8 cellular contexts compared by ENCODE assay signal in the genomic region with DNA sequence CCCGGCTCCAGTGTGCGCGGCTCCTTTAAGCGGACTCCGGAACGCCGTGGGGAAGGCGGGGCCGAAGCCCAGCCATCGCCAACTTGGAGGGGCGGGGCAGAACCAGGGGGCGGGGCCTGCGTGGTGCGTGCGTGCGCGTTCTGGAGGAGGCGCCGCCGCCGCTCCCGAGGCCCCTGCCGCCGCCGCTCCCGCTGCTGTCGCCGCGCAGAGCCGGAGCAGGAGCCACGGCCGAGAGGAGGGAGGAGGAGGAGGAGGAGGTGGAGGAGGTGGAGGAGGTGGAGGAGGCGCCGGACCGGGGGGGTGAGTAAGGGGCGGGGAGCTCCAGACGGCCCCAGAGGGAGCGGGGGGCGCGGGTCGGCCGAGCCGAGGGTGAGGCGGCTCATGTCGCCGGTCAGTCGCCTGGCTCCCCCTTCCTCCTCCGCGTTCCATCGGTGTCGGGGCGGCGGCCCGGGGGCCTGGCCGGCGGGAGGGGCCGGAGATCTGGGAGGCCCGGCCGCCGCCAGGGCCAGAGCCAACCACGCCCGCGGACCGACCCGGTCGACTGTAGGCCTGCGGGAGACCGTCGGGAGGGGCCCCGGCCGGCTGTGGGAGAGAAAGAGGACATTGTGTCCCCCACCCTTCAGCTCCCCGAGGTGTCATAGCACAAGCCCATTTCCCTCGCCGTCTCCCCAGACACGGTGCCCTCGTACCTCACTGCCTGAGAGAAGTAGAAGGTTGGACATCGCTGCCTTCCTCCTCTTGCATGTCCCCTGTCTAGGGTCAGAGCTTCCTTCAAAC. TPM values are rescaled to one million over a fixed set of nuclear protein-coding genes. Genes with fewer than 3 reads are reported as not detected.
DNase-seq lines count a peak whose midpoint lies in the region; ATAC-seq, FAIRE-seq and TF ChIP-seq lines count a peak whose summit lies in the region.

A gene (plus strand): TSS at position 155 of the 777 bp plus-strand sequence. CDS start 71,572 bp downstream, outside the sequence.

- intact Hi-C loops in HCT116 (cut with micrococcal nuclease) = no loop called here

- POLR2A ChIA-PET in HCT116 (lab: Charles Lee) (interaction anchor here (0.6 to 1.2 kb wide), 6 partner anchors 14 to 172 kb away, joined by 3 to 6 read pairs (median 4); no protein-coding TSS in a partner anchor), SK-N-SH (lab: Yijun Ruan, JAX) (interaction anchor here (0.5 to 0.8 kb wide), 3 partner anchors 27 to 719 kb away, joined by 3 to 4 read pairs (median 3); no protein-coding TSS in a partner anchor)

- peaks cover 2% of the 10 kb centered on the region for H3K79me1 ChIP-seq in neuronal stem cell (ENCODE audit: low read depth, low read length)

- peak within 1 kb of the TSS; percentile 94 for H3K4me3 Mint-ChIP-seq in activated naive CD4-positive, alpha-beta T cell treated with anti-CD3 and anti-CD28 coated beads, Interleukin-2, amount 10 ng/mL, durations not matched to agents 7 days and 5 days

- no peak within 1 kb of the TSS for H2BK5ac ChIP-seq in neuronal stem cell (ENCODE audit: low read length)

- H3K4me1 Mint-ChIP-seq in activated naive CD4-positive, alpha-beta T cell treated with anti-CD3 and anti-CD28 coated beads, Interleukin-2, amount 10 ng/mL, durations not matched to agents 7 days and 5 days = peaks cover 77% of the 10 kb centered on the region

- TF ChIP-seq POLR2A in HCT116 (IDR thresholded peaks at IDR 0.05; ENCODE audit: borderline replicate concordance, extremely low read depth, insufficient read depth, insufficient read length) (peak; percentile 28), NB4 (IDR thresholded peaks at IDR 0.05; ENCODE audit: extremely low read depth, insufficient read length) (peak; percentile 54)

- peak; percentile 94 for ATAC-seq in HCT116

- H2BK120ac ChIP-seq in neuronal stem cell (ENCODE audit: low read depth, low read length) = no peak within 1 kb of the TSS

- RAD21 ChIA-PET in HCT116 (lab: Charles Lee; ENCODE audit: low non-redundant PET in 1 of 2, low total read pairs in 2 of 2, uncharacterized antibody in 2 of 2, unreplicated experiment in 2 of 2) = interaction anchor here in 1 of 2 experiments (0.6 kb wide), 2 partner anchors 78 to 399 kb away, joined by 4 read pairs; no protein-coding TSS in a partner anchor

- no peaks in the 10 kb centered on the region for H3K9me3 ChIP-seq in HCT116 (ENCODE audit: control insufficient read depth in 1 of 2, insufficient read depth in 1 of 2, low read depth in 1 of 2, low read length in 2 of 2)
- H3K9me3 ChIP-seq in SK-N-SH = no peaks in the 10 kb centered on the region
- no peaks in the 10 kb centered on the region for H3K9me3 ChIP-seq in neuronal stem cell (replicated peaks in 1 of 2; ENCODE audit: control insufficient read depth in 2 of 2, insufficient read depth in 1 of 2, low read depth in 1 of 2, low read length in 2 of 2)

- H3K9ac ChIP-seq in HCT116 (ENCODE audit: low read length) (peak within 1 kb of the TSS; percentile 76), SK-N-SH (peak within 1 kb of the TSS; percentile 78), neuronal stem cell (ENCODE audit: low read depth, low read length, poor library complexity) (peak within 1 kb of the TSS; percentile 91)

- FAIRE-seq in frontal cortex (lab: Jason Lieb, UNC) = no peak

- no peak for TF ChIP-seq EP300 in SK-N-SH (IDR thresholded peaks at IDR 0.05; ENCODE audit: borderline replicate concordance in 1 of 2, low read depth in 1 of 2, low read length in 1 of 2)

- H3K4ac ChIP-seq in neuronal stem cell (ENCODE audit: low read length) = no peak within 1 kb of the TSS

- H3K4me3 ChIP-seq in HCT116 (replicated peaks in 1 of 2; ENCODE audit: low read depth in 1 of 2, low read length in 2 of 2) (peak within 1 kb of the TSS; percentile 80), NB4 (ENCODE audit: low read depth, low read length) (peak within 1 kb of the TSS; percentile 86), SK-N-SH (ENCODE audit: low read depth in 2 of 2, low read length in 1 of 2) (peak within 1 kb of the TSS; percentile 73 to 86), neuronal stem cell (ENCODE audit: low read length in 2 of 2) (peak within 1 kb of the TSS; percentile 82 to 93)

- H4K20me1 ChIP-seq in HCT116 (ENCODE audit: insufficient read depth) (no peaks in the 10 kb centered on the region), SK-N-SH (ENCODE audit: insufficient read depth) (peaks cover 21% of the 10 kb centered on the region)

- H2BK15ac ChIP-seq in neuronal stem cell (ENCODE audit: low read length) = no peak within 1 kb of the TSS

- H3K36me3 Mint-ChIP-seq in activated naive CD4-positive, alpha-beta T cell treated with anti-CD3 and anti-CD28 coated beads, Interleukin-2, amount 10 ng/mL, durations not matched to agents 7 days and 5 days = peaks cover 30% of the 10 kb centered on the region

- H3K27ac Mint-ChIP-seq in activated naive CD4-positive, alpha-beta T cell treated with anti-CD3 and anti-CD28 coated beads, Interleukin-2, amount 10 ng/mL, durations not matched to agents 7 days and 5 days = peak within 1 kb of the TSS; percentile 91

- H3K4me1 ChIP-seq in HCT116 (ENCODE audit: control insufficient read depth in 1 of 2, insufficient read depth in 2 of 2, low read length in 2 of 2) (peaks cover 9 to 17% of the 10 kb centered on the region in 2 experiments), SK-N-SH (ENCODE audit: control insufficient read depth in 1 of 2, insufficient read depth in 2 of 2, low read depth in 1 of 2, low read length in 1 of 2) (peaks cover under 1 to 13% of the 10 kb centered on the region in 2 experiments; a peak in 3 of 4 replicates), neuronal stem cell (ENCODE audit: control insufficient read depth in 2 of 2, insufficient read depth in 1 of 2, low read depth in 1 of 2, low read length in 2 of 2) (peaks cover 6% of the 10 kb centered on the region in 2 donors)

- H3K4me2 ChIP-seq in HCT116 (ENCODE audit: low read length) (peak within 1 kb of the TSS; percentile 94), SK-N-SH (peak within 1 kb of the TSS; percentile 90), neuronal stem cell (ENCODE audit: insufficient read depth, low read length, poor library complexity, severe bottlenecking) (peak within 1 kb of the TSS; percentile 69)

- peak within 1 kb of the TSS; percentile 84 for H3K18ac ChIP-seq in neuronal stem cell (ENCODE audit: low read length)

- CTCF ChIA-PET in HCT116 (lab: Charles Lee) (interaction anchor here (2.0 kb wide), 1 partner anchor 112 kb away, joined by 9 read pairs; no protein-coding TSS in a partner anchor), SK-N-SH (lab: Yijun Ruan, JAX) (interaction anchor here (0.5 to 1.3 kb wide), 3 partner anchors 8 to 1885 kb away, joined by 3 to 5 read pairs (median 3); no protein-coding TSS in a partner anchor)
- CTCF ChIA-PET in activated naive CD4-positive, alpha-beta T cell treated with anti-CD3 and anti-CD28 coated beads, Interleukin-2, amount 10 ng/mL, durations not matched to agents 7 days and 5 days (lab: Charles Lee) = interaction anchor here (1.0 to 1.1 kb wide), 2 partner anchors 20 to 112 kb away, joined by 3 read pairs; no protein-coding TSS in a partner anchor

- no peaks in the 10 kb centered on the region for H3K36me3 ChIP-seq in HCT116 (ENCODE audit: control insufficient read depth in 1 of 2, insufficient read depth in 2 of 2, low read length in 2 of 2)
- no peaks in the 10 kb centered on the region for H3K36me3 ChIP-seq in SK-N-SH (replicated peaks in 1 of 2; ENCODE audit: control insufficient read depth in 1 of 2, insufficient read depth in 2 of 2, low read length in 1 of 2)
- peaks cover 0 to 4% of the 10 kb centered on the region in 2 donors for H3K36me3 ChIP-seq in neuronal stem cell (replicated peaks in 1 of 2; ENCODE audit: control insufficient read depth in 2 of 2, insufficient read depth in 2 of 2, low read length in 2 of 2)

- H3K27me3 Mint-ChIP-seq in activated naive CD4-positive, alpha-beta T cell treated with anti-CD3 and anti-CD28 coated beads, Interleukin-2, amount 10 ng/mL, durations not matched to agents 7 days and 5 days = no peaks in the 10 kb centered on the region

- H3K14ac ChIP-seq in neuronal stem cell (ENCODE audit: low read length) = peak within 1 kb of the TSS; percentile 26

- no peaks in the 10 kb centered on the region for H3F3A ChIP-seq in SK-N-SH (replicated peaks; ENCODE audit: insufficient read depth)

- peak within 1 kb of the TSS; percentile 61 for H3K23ac ChIP-seq in neuronal stem cell (ENCODE audit: low read depth, low read length, poor library complexity)

- no peaks in the 10 kb centered on the region for H3K9me3 Mint-ChIP-seq in activated naive CD4-positive, alpha-beta T cell treated with anti-CD3 and anti-CD28 coated beads, Interleukin-2, amount 10 ng/mL, durations not matched to agents 7 days and 5 days

- no peak for TF ChIP-seq CTCF in HCT116 (IDR thresholded peaks at IDR 0.05 in 2 of 3, conservative IDR thresholded peaks at IDR 0.05 in 1 of 3; ENCODE audit: borderline replicate concordance in 1 of 3, insufficient read depth in 1 of 3, low read depth in 2 of 3, low read length in 2 of 3)
- no peak for TF ChIP-seq CTCF in NB4 (IDR thresholded peaks at IDR 0.05; ENCODE audit: low read depth, low read length)
- TF ChIP-seq CTCF in SK-N-SH (IDR thresholded peaks at IDR 0.05) = no peak

- no peaks in the 10 kb centered on the region for H3K27me3 ChIP-seq in HCT116 (ENCODE audit: insufficient read depth, low read length)
- H3K27me3 ChIP-seq in SK-N-SH (ENCODE audit: insufficient read depth) = no peaks in the 10 kb centered on the region
- no peaks in the 10 kb centered on the region for H3K27me3 ChIP-seq in neuronal stem cell (ENCODE audit: control insufficient read depth in 3 of 3, insufficient read depth in 3 of 3, low read depth in 1 of 3, low read length in 3 of 3)

- H3K79me2 ChIP-seq in HCT116 (ENCODE audit: insufficient read depth, low read length) (peaks cover 44% of the 10 kb centered on the region), SK-N-SH (ENCODE audit: insufficient read depth) (peaks cover 51% of the 10 kb centered on the region)

- peak; percentile 89 for DNase-seq in ELF-1 (ENCODE audit: low read depth, low spot score)
- DNase-seq in HCT116 (ENCODE audit: low read depth, low spot score) = peak; percentile 78
- peak; percentile 92 for DNase-seq in NB4 (ENCODE audit: low read depth)
- DNase-seq in SK-N-SH = peak; percentile 98
- peak; percentile 95 for DNase-seq in activated naive CD4-positive, alpha-beta T cell treated with anti-CD3 and anti-CD28 coated beads, Interleukin-2, amount 10 ng/mL, durations not matched to agents 7 days and 5 days
- peak; percentile 96 to 98 for DNase-seq in frontal cortex (ENCODE audit: low spot score in 2 of 2)
- peak; percentile 91 for DNase-seq in neuronal stem cell (ENCODE audit: low spot score)
- peak; percentile 84 for DNase-seq in stromal cell of bone marrow (ENCODE audit: low read depth)

- no peak within 1 kb of the TSS for H2AK5ac ChIP-seq in neuronal stem cell (ENCODE audit: low read depth, low read length)

- no peak within 1 kb of the TSS for H4K8ac ChIP-seq in neuronal stem cell (ENCODE audit: low read depth, low read length)

- H2AFZ ChIP-seq in HCT116 (ENCODE audit: low read depth, low read length, poor library complexity, severe bottlenecking) = peak within 1 kb of the TSS; percentile 99
- H2AFZ ChIP-seq in SK-N-SH (ENCODE audit: low read depth) = peak within 1 kb of the TSS; percentile 89
- peak within 1 kb of the TSS; percentile 98 for H2AFZ ChIP-seq in neuronal stem cell (ENCODE audit: low read length)

- no peak within 1 kb of the TSS for H2BK12ac ChIP-seq in neuronal stem cell (ENCODE audit: low read length)

- TF ChIP-seq RAD21 in HCT116 (IDR thresholded peaks at IDR 0.05; ENCODE audit: low read depth) (no peak), SK-N-SH (IDR thresholded peaks at IDR 0.05; ENCODE audit: low read length) (no peak)

- BruUV-seq in HCT116 (replicated peaks; lab: Mats Ljungman, UMichigan) = no TSS peak

- no peaks in the 10 kb centered on the region for H3K9me2 ChIP-seq in HCT116 (ENCODE audit: insufficient read depth)
- no peaks in the 10 kb centered on the region for H3K9me2 ChIP-seq in SK-N-SH

- WGBS in SK-N-SH (ENCODE audit: low lambda C conversion rate) = 1% methylated on average over 29 of the region's 77 CpGs
- no CpG with 5 or more reads among the region's 77 CpGs for WGBS in neuronal stem cell (ENCODE audit: extremely low coverage in 2 of 2, insufficient read length in 2 of 2, insufficient replicate concordance in 1 of 2), 2 donors

- H3K27ac ChIP-seq in HCT116 (ENCODE audit: low read depth, low read length) = peak within 1 kb of the TSS; percentile 48; the same call in 1 of the 2 replicates
- peak within 1 kb of the TSS; percentile 67 to 70 for H3K27ac ChIP-seq in SK-N-SH (ENCODE audit: low read depth in 2 of 2, low read length in 1 of 2)
- H3K27ac ChIP-seq in neuronal stem cell (replicated peaks; ENCODE audit: low read length) = peak within 1 kb of the TSS; percentile 55

- no peak within 1 kb of the TSS for H4K91ac ChIP-seq in neuronal stem cell (ENCODE audit: low read depth, low read length, poor library complexity)

RNA-seq across cellular contexts. Expression of the gene that starts here (rescaled TPM):
- total RNA-seq in HCT116 (2021; ENCODE audit: unreplicated experiment) (46.2 TPM), frontal cortex (35.1 TPM)
- 18.3 and 26.1 TPM in 2 replicates for polyA plus RNA-seq in HCT116 (2012)
- 17.7 and 19.8 TPM in 2 replicates for polyA plus RNA-seq in SK-N-SH (2012; rRNA removed)
- polyA plus RNA-seq in SK-N-SH (2012; cell fraction: cytosol; rRNA removed) = 33.1 and 48.0 TPM in 2 replicates
- polyA plus RNA-seq in SK-N-SH (2012; cell fraction: nucleus; rRNA removed) = 3.8 and 6.7 TPM in 2 replicates
- 39.5 TPM for polyA plus RNA-seq in neuronal stem cell (2013, experiment 1 of 2)
- polyA plus RNA-seq in neuronal stem cell (2013, experiment 2 of 2) = 39.3 TPM

Comparison
In these comparisons a context has a peak if more than half of its experiments do, and no peak if none do; other contexts are left out.
1. Peak in every context shown above with its lines: DNase-seq, ATAC-seq, H3K4me3 ChIP-seq and H3K27ac ChIP-seq.